23 cellular contexts compared by ENCODE assay signal in the genomic region with DNA sequence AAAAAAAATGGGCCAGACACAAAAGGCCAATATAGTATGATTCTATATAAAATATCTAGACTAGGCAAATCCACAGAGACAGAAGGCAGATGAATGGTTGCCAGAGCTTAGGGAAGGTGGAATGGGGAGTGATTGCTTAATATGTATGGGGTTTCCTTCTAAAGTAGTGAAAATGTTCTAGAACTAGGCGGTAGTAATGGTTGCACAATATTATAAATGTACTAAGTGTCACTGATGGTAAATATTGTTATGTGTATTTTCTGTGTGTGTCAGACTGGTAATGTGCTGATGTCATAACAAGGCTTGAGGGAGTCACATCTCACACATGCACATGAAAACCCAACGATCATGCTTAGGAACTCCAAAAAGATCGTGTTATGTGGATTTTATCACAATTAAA.
DNase-seq lines count a peak whose midpoint lies in the region; ATAC-seq and TF ChIP-seq lines count a peak whose summit lies in the region.
"Had no signal": no experiment of that assay in that cellular context is flagged by ENCODE, and none has a peak within 500 bp of the region (broad histone marks: within the 10 kb centered on the region; RNA-seq: fewer than 3 reads in every experiment).

No MANE protein-coding gene starts in this region.

- DNase-seq in left ventricle myocardium superior, result no peak
- DNase-seq in left ventricle myocardium inferior, result no peak
- peak; percentile 86 for DNase-seq in choroid plexus epithelial cell (ENCODE audit: low read depth)
- DNase-seq in right lobe of liver, result no peak
- DNase-seq in NCI-H526 (lab: John Stamatoyannopoulos, UW), result no peak
- no peak for DNase-seq in MM.1S
- DNase-seq in activated CD4-positive, alpha-beta T cell treated with anti-CD3 and anti-CD28 coated beads, Interleukin-2, amount 50 U/mL, for 4 hours, result no peak
- DNase-seq in T-helper 2 cell treated with Interferon-gamma antibody and Interleukin-4, amounts not matched to agents 5 μg/mL and 100 μg/mL, for 36 hours (ENCODE audit: low spot score), result no peak
- DNase-seq: activated CD4-positive, alpha-beta memory T cell treated with anti-CD3 and anti-CD28 coated beads, Interleukin-2, amount 10 ng/mL, durations not matched to agents 7 days and 5 days; activated naive CD4-positive, alpha-beta T cell treated with anti-CD3 and anti-CD28 coated beads, Interleukin-2, amount 50 U/mL, for 16 hours; activated T-cell treated with anti-CD3 and anti-CD28 coated beads, Interleukin-2, amount 50 U/mL, for 1 hour; CD4-positive, CD25-positive, alpha-beta regulatory T cell; esophagus squamous epithelium; heart right ventricle; islet precursor cell; midbrain; NCI-H1694 treated with DMSO at 0.1 percent for 48 hours; NCI-H226; T-cell had no signal

- H3K27ac ChIP-seq in left ventricle myocardium inferior (replicated peaks), result no peak overlapping the region
- peak overlapping the region in 2 of 3 donors; percentile 33 to 39 for H3K27ac ChIP-seq in right lobe of liver
- no peak overlapping the region for H3K27ac ChIP-seq in MM.1S (ENCODE audit: low read length)
- H3K27ac ChIP-seq: heart right ventricle, VCaP had no signal

- intact Hi-C loops in left ventricle myocardium superior (cut with micrococcal nuclease) (no loop called here), left ventricle myocardium inferior (cut with micrococcal nuclease) (no loop called here), right lobe of liver (cut with DNase I) (no loop called here)

- H3K4me3 ChIP-seq in left ventricle myocardium inferior (no peak overlapping the region), choroid plexus epithelial cell (ENCODE audit: low read depth, low read length) (no peak overlapping the region), right lobe of liver (no peak overlapping the region), MM.1S (ENCODE audit: low read length) (no peak overlapping the region)
- H3K4me3 ChIP-seq: esophagus squamous epithelium, heart right ventricle, thyroid gland had no signal

- H3K27me3 ChIP-seq in left ventricle myocardium inferior (ENCODE audit: low read depth) (no peaks in the 10 kb centered on the region), right lobe of liver (no peaks in the 10 kb centered on the region), MM.1S (replicated peaks; ENCODE audit: insufficient read depth, low read length) (no peaks in the 10 kb centered on the region)
- H3K27me3 ChIP-seq: esophagus squamous epithelium, heart right ventricle, thyroid gland had no signal

- no peaks in the 10 kb centered on the region for H3K4me1 ChIP-seq in left ventricle myocardium inferior
- peaks cover 0 to 11% (median 5%) of the 10 kb centered on the region in 4 donors for H3K4me1 ChIP-seq in right lobe of liver
- H3K4me1 ChIP-seq in MM.1S (ENCODE audit: low read length), result no peaks in the 10 kb centered on the region

- H3K79me2 ChIP-seq in MM.1S (ENCODE audit: low read length), result no peaks in the 10 kb centered on the region

- no peak for TF ChIP-seq POLR2A in right lobe of liver (IDR thresholded peaks at IDR 0.05)

- H3K27me3 Mint-ChIP-seq in T-helper 2 cell treated with Interferon-gamma antibody and Interleukin-4, amounts not matched to agents 5 μg/mL and 100 μg/mL, for 36 hours (ENCODE audit: low read depth), result peaks cover 4% of the 10 kb centered on the region
- H3K27me3 Mint-ChIP-seq: stimulated activated memory B cell treated with anti-CD40 and anti-IgM and Interleukin-4, amounts not matched to agents 10 μg/mL and 1 μg/mL and 100 μg/mL, for 72 hours had no signal

- H4K20me1 ChIP-seq in MM.1S (ENCODE audit: insufficient read depth, low read length), result no peaks in the 10 kb centered on the region

- no peak overlapping the region for H3K4me3 Mint-ChIP-seq in T-helper 2 cell treated with Interferon-gamma antibody and Interleukin-4, amounts not matched to agents 5 μg/mL and 100 μg/mL, for 36 hours
- H3K4me3 Mint-ChIP-seq: activated CD4-positive, alpha-beta memory T cell treated with anti-CD3 and anti-CD28 coated beads, Interleukin-2, amount 10 ng/mL, durations not matched to agents 7 days and 5 days; brain; CD4-positive, CD25-positive, alpha-beta regulatory T cell; stimulated activated memory B cell treated with anti-CD40 and anti-IgM and Interleukin-4, amounts not matched to agents 10 μg/mL and 1 μg/mL and 100 μg/mL, for 72 hours; T-cell had no signal

- 49% methylated on average over 3 of the region's 3 CpGs for WGBS in right lobe of liver (ENCODE audit: insufficient coverage, low coverage, low lambda C conversion rate, missing lambda C conversion rate)

- H3K9me3 ChIP-seq in left ventricle myocardium inferior (replicated peaks) (peaks cover 11% of the 10 kb centered on the region), right lobe of liver (no peaks in the 10 kb centered on the region), MM.1S (replicated peaks; ENCODE audit: insufficient read depth, low read length) (no peaks in the 10 kb centered on the region)
- H3K9me3 ChIP-seq: esophagus squamous epithelium, thyroid gland had no signal

- no peaks in the 10 kb centered on the region for H3K9me3 Mint-ChIP-seq in T-helper 2 cell treated with Interferon-gamma antibody and Interleukin-4, amounts not matched to agents 5 μg/mL and 100 μg/mL, for 36 hours
- H3K9me3 Mint-ChIP-seq: activated CD4-positive, alpha-beta memory T cell treated with anti-CD3 and anti-CD28 coated beads, Interleukin-2, amount 10 ng/mL, durations not matched to agents 7 days and 5 days had no signal

- no peak overlapping the region for H2AFZ ChIP-seq in MM.1S (ENCODE audit: low read length)

- no peaks in the 10 kb centered on the region for H3F3A ChIP-seq in MM.1S (ENCODE audit: insufficient read depth, low read length)

- ATAC-seq in left ventricle myocardium superior (peak; percentile 32), right lobe of liver (peak; percentile 65 to 88 (median 79))
- ATAC-seq: stimulated activated memory B cell treated with anti-CD40 and anti-IgM and Interleukin-4, amounts not matched to agents 10 μg/mL and 1 μg/mL and 100 μg/mL, for 72 hours; T-cell had no signal

- TF ChIP-seq CTCF in left ventricle myocardium inferior (IDR thresholded peaks at IDR 0.05; ENCODE audit: borderline replicate concordance) (no peak), choroid plexus epithelial cell (conservative IDR thresholded peaks at IDR 0.05; ENCODE audit: low read depth, low read length) (no peak), right lobe of liver (IDR thresholded peaks at IDR 0.05) (no peak), MM.1S (IDR thresholded peaks at IDR 0.05; ENCODE audit: low read length) (no peak)

- no peaks in the 10 kb centered on the region for H3K36me3 Mint-ChIP-seq in T-helper 2 cell treated with Interferon-gamma antibody and Interleukin-4, amounts not matched to agents 5 μg/mL and 100 μg/mL, for 36 hours (ENCODE audit: low read depth)
- H3K36me3 Mint-ChIP-seq: brain, T-cell had no signal

- H3K4me2 ChIP-seq in MM.1S (ENCODE audit: low read depth, low read length), result no peak overlapping the region

- no peak overlapping the region for H3K9ac ChIP-seq in MM.1S (ENCODE audit: low read length)

- H3K9me2 ChIP-seq in MM.1S (replicated peaks; ENCODE audit: insufficient read depth, low read length), result no peaks in the 10 kb centered on the region

- H3K36me3 ChIP-seq in left ventricle myocardium inferior (no peaks in the 10 kb centered on the region), right lobe of liver (no peaks in the 10 kb centered on the region), MM.1S (replicated peaks; ENCODE audit: insufficient read depth, low read length) (no peaks in the 10 kb centered on the region)
- H3K36me3 ChIP-seq: esophagus squamous epithelium, heart right ventricle, thyroid gland had no signal

- H3K4me1 Mint-ChIP-seq in T-helper 2 cell treated with Interferon-gamma antibody and Interleukin-4, amounts not matched to agents 5 μg/mL and 100 μg/mL, for 36 hours (ENCODE audit: low read depth), result no peaks in the 10 kb centered on the region
- H3K4me1 Mint-ChIP-seq: activated CD4-positive, alpha-beta memory T cell treated with anti-CD3 and anti-CD28 coated beads, Interleukin-2, amount 10 ng/mL, durations not matched to agents 7 days and 5 days had no signal

- H3K27ac Mint-ChIP-seq in T-helper 2 cell treated with Interferon-gamma antibody and Interleukin-4, amounts not matched to agents 5 μg/mL and 100 μg/mL, for 36 hours, result no peak overlapping the region
- H3K27ac Mint-ChIP-seq: activated CD4-positive, alpha-beta memory T cell treated with anti-CD3 and anti-CD28 coated beads, Interleukin-2, amount 10 ng/mL, durations not matched to agents 7 days and 5 days; CD4-positive, CD25-positive, alpha-beta regulatory T cell; stimulated activated memory B cell treated with anti-CD40 and anti-IgM and Interleukin-4, amounts not matched to agents 10 μg/mL and 1 μg/mL and 100 μg/mL, for 72 hours; T-cell had no signal

Comparison
In these comparisons a context has a peak if more than half of its experiments do, and no peak if none do; other contexts are left out.
1. H3K27ac ChIP-seq: peak in right lobe of liver (2 of 3); none in left ventricle myocardium inferior (single experiment) and MM.1S (single experiment).